Comparison of ENCODE assay signal across 2 cellular contexts in genomic region chr18:61637319-61637718, GRCh38.
TF ChIP-seq lines count a peak whose summit lies in the region.

No MANE protein-coding gene starts in this region.

TF ChIP-seq in GM23338, 12 proteins besides CTCF, POLR2A, EP300 and RAD21:
- TF ChIP-seq STAT1 (IDR thresholded peaks at IDR 0.05; ENCODE audit: unreplicated experiment) (no peak), ZNF462 (CRISPR knock-in tag; IDR thresholded peaks at IDR 0.05) (0 out of 2 replicates have a peak, but pooled peaks have one; percentile 26), REST (IDR thresholded peaks at IDR 0.05; ENCODE audit: unreplicated experiment) (no peak), EZH2phosphoT487 (IDR thresholded peaks at IDR 0.05; ENCODE audit: unreplicated experiment) (no peak), ZNF331 (CRISPR knock-in tag; IDR thresholded peaks at IDR 0.05; ENCODE audit: low read depth) (no peak), POLR2AphosphoS5 (IDR thresholded peaks at IDR 0.05; ENCODE audit: low read depth) (no peak)

TF ChIP-seq in H1, 55 proteins besides CTCF, POLR2A, EP300 and RAD21:
- no peak for TF ChIP-seq KDM1A (IDR thresholded peaks at IDR 0.05; ENCODE audit: borderline replicate concordance, low read length)
- TF ChIP-seq TEAD4 (IDR thresholded peaks at IDR 0.05; ENCODE audit: low read depth, low read length), result peak; percentile 61; the same call in 1 of the 2 replicates
- no peak for TF ChIP-seq CREB1 (IDR thresholded peaks at IDR 0.05)
- peak; percentile 12 for TF ChIP-seq NANOG (IDR thresholded peaks at IDR 0.05; ENCODE audit: insufficient read depth, low read depth, low read length, poor library complexity, severe bottlenecking)
- TF ChIP-seq ATF3 (IDR thresholded peaks at IDR 0.05; ENCODE audit: insufficient read depth, low read depth, low read length), result no peak
- TF ChIP-seq TAF1 (IDR thresholded peaks at IDR 0.05; ENCODE audit: low read depth, low read length), result 0 out of 2 replicates have a peak, but pooled peaks have one; percentile 28
- 0 out of 2 replicates have a peak, but pooled peaks have one; percentile 21 for TF ChIP-seq POU5F1 (IDR thresholded peaks at IDR 0.05; ENCODE audit: low read depth, low read length)
- TF ChIP-seq TCF12 (IDR thresholded peaks at IDR 0.05; ENCODE audit: low read depth, low read length), result 0 out of 2 replicates have a peak, but pooled peaks have one; percentile 35
- TF ChIP-seq BRCA1 (IDR thresholded peaks at IDR 0.05; ENCODE audit: low read depth, low read length), result no peak
- TF ChIP-seq YY1 (IDR thresholded peaks at IDR 0.05; ENCODE audit: low read depth, low read length), result peak; percentile 60; the same call in 1 of the 2 replicates
- 0 out of 4 replicates have a peak, but pooled peaks of 1 of the 2 experiments have one; percentile 84 for TF ChIP-seq HDAC2 (IDR thresholded peaks at IDR 0.05; ENCODE audit: borderline replicate concordance in 1 of 2, low read depth in 2 of 2, low read length in 2 of 2)
- peak; percentile 50; the same call in 1 of the 2 replicates for TF ChIP-seq MAX (IDR thresholded peaks at IDR 0.05)
